34 cellular contexts compared by ENCODE assay signal in genomic region chr20:59037386-59037785, GRCh38. TPM values are rescaled to one million over a fixed set of nuclear protein-coding genes. Genes with fewer than 3 reads are reported as not detected.
A peak's percentile ranks its signal among the peaks of the same experiment; 100 is the strongest.
DNase-seq lines count a peak whose midpoint lies in the region; ATAC-seq, FAIRE-seq and TF ChIP-seq lines count a peak whose summit lies in the region.
"Had no signal": no experiment of that assay in that cellular context is flagged by ENCODE, and none has a peak within 500 bp of the region (broad histone marks: within the 10 kb centered on the region; RNA-seq: fewer than 3 reads in every experiment).

No MANE protein-coding gene starts in this region.

- no peak for TF ChIP-seq POLR2A in GM12878 (IDR thresholded peaks at IDR 0.05; ENCODE audit: low read depth, low read length)

- H3K4me3 ChIP-seq in GM12878 = no peak overlapping the region
- no peak overlapping the region for H3K4me3 ChIP-seq in SJCRH30
- H3K4me3 ChIP-seq: dorsolateral prefrontal cortex, heart right ventricle, right atrium auricular region, smooth muscle cell, upper lobe of right lung had no signal

- peaks cover 63% of the 10 kb centered on the region for H3K79me2 ChIP-seq in GM12878 (ENCODE audit: control insufficient read depth, insufficient read depth, low read length)

- SMC1A ChIA-PET in GM12878 (lab: Charles Lee; ENCODE audit: uncharacterized antibody, unreplicated experiment) = no interaction called here

- intact Hi-C loops in activated CD4-positive, alpha-beta T cell treated with anti-CD3 and anti-CD28 coated beads for 36 hours (cut with DNase I, micrococcal nuclease) = no loop called here
- intact Hi-C loops in CD4-positive, alpha-beta T cell (cut with DNase I, micrococcal nuclease) = no loop called here
- intact Hi-C loops in GM12878 (cut with micrococcal nuclease; ENCODE audit: unreplicated experiment) = loop anchor here (10.0 kb wide), 2 partner anchors 53 to 383 kb away; partner anchors contain the start of genes NELFCD and STX16

- 96% methylated on average over 12 of the region's 12 CpGs for WGBS in GM12878 (ENCODE audit: insufficient coverage, insufficient replicate concordance, low lambda C conversion rate, missing lambda C conversion rate)

- no peaks in the 10 kb centered on the region for H3K9me3 ChIP-seq in CD4-positive, alpha-beta T cell (ENCODE audit: control insufficient read depth, low read length)
- H3K9me3 ChIP-seq in GM12878 (replicated peaks; ENCODE audit: control insufficient read depth, insufficient read depth, low read length) = no peaks in the 10 kb centered on the region
- H3K9me3 ChIP-seq in SJCRH30 (replicated peaks) = no peaks in the 10 kb centered on the region
- H3K9me3 ChIP-seq: Caco-2, heart right ventricle, neutrophil, right atrium auricular region, upper lobe of right lung had no signal

- H2AFZ ChIP-seq in GM12878 (ENCODE audit: control insufficient read depth, low read depth, low read length) = no peak overlapping the region

- no peak for TF ChIP-seq RAD21 in GM12878 (IDR thresholded peaks at IDR 0.05; ENCODE audit: insufficient read depth, low read depth, low read length)

- peak overlapping the region; percentile 84 for H3K27ac Mint-ChIP-seq in activated CD4-positive, alpha-beta T cell treated with anti-CD3 and anti-CD28 coated beads for 36 hours
- peak overlapping the region; percentile 37 for H3K27ac Mint-ChIP-seq in CD4-positive, alpha-beta T cell

- no peaks in the 10 kb centered on the region for H3K27me3 Mint-ChIP-seq in activated CD4-positive, alpha-beta T cell treated with anti-CD3 and anti-CD28 coated beads for 36 hours
- H3K27me3 Mint-ChIP-seq in CD4-positive, alpha-beta T cell = no peaks in the 10 kb centered on the region

- H3K36me3 ChIP-seq in GM12878 (ENCODE audit: control insufficient read depth in 2 of 2, insufficient read depth in 2 of 2, low read length in 1 of 2) (peaks cover 9 to 28% of the 10 kb centered on the region in 2 experiments), SJCRH30 (peaks cover 71% of the 10 kb centered on the region)

- DNase-seq in activated CD4-positive, alpha-beta T cell treated with anti-CD3 and anti-CD28 coated beads for 36 hours = no peak
- no peak for DNase-seq in activated CD4-positive, alpha-beta T cell treated with anti-CD3 and anti-CD28 coated beads, Interleukin-2, amount 50 U/mL, for 4 hours
- no peak for DNase-seq in CD4-positive, alpha-beta T cell
- DNase-seq in GM12878 (ENCODE audit: low read depth, low spot score) = no peak
- no peak for DNase-seq in cerebellar cortex (ENCODE audit: low spot score)
- no peak for DNase-seq in SJCRH30
- DNase-seq: 8988T; activated T-cell treated with anti-CD3 and anti-CD28 coated beads, Interleukin-2, amount 50 U/mL, for 1 hour; amygdala; brain microvascular endothelial cell; C1 segment of cervical spinal cord; Caco-2; DMS53; dorsolateral prefrontal cortex; foreskin melanocyte; heart right ventricle; KBM-7; left ventricle myocardium superior; NCI-H1105; NCI-H187 treated with DMSO at 0.1 percent for 48 hours; NCI-H510A treated with DMSO at 0.1 percent for 48 hours; posterior cingulate gyrus; stimulated activated naive CD8-positive, alpha-beta T cell treated with anti-CD3 and anti-CD28 coated beads, Interleukin-15, Interleukin-2, amounts not matched to agents 100 U/mL and 50 U/mL, for 24 hours; SW 1271; upper lobe of right lung had no signal

- TF ChIP-seq CTCF in CD4-positive, alpha-beta T cell (IDR thresholded peaks at IDR 0.05) = no peak
- TF ChIP-seq CTCF in GM12878 (IDR thresholded peaks at IDR 0.05 in 2 of 3, conservative IDR thresholded peaks at IDR 0.05 in 1 of 3; ENCODE audit: control insufficient read depth in 2 of 3, extremely low read depth in 1 of 3, insufficient read depth in 1 of 3, low read depth in 3 of 3, low read length in 3 of 3) = no peak

- POLR2A ChIA-PET in activated CD4-positive, alpha-beta T cell treated with anti-CD3 and anti-CD28 coated beads for 36 hours (lab: Charles Lee) = no interaction called here
- POLR2A ChIA-PET in CD4-positive, alpha-beta T cell (lab: Charles Lee) = interaction anchor here (0.6 kb wide), 1 partner anchor 145 kb away, joined by 3 read pairs; no protein-coding TSS in a partner anchor
- POLR2A ChIA-PET in GM12878 (lab: Charles Lee) = interaction anchor here (0.6 to 1.2 kb wide), 2 partner anchors 32 to 54 kb away, joined by 4 read pairs; no protein-coding TSS in a partner anchor

- no peak overlapping the region for H3K4me3 Mint-ChIP-seq in activated CD4-positive, alpha-beta T cell treated with anti-CD3 and anti-CD28 coated beads for 36 hours
- H3K4me3 Mint-ChIP-seq in CD4-positive, alpha-beta T cell = no peak overlapping the region

- H3K9me3 Mint-ChIP-seq in activated CD4-positive, alpha-beta T cell treated with anti-CD3 and anti-CD28 coated beads for 36 hours (ENCODE audit: low read depth) = no peaks in the 10 kb centered on the region
- no peaks in the 10 kb centered on the region for H3K9me3 Mint-ChIP-seq in CD4-positive, alpha-beta T cell

- in situ Hi-C loops in GM12878 (cut with MboI) = no loop called here

- H3K4me1 ChIP-seq in GM12878 (ENCODE audit: control insufficient read depth, insufficient read depth, low read length) = no peaks in the 10 kb centered on the region; the same call in 1 of the 2 replicates
- H3K4me1 ChIP-seq in SJCRH30 = peaks cover 26% of the 10 kb centered on the region

- no peaks in the 10 kb centered on the region; the same call in 1 of the 2 replicates for H4K20me1 ChIP-seq in GM12878 (ENCODE audit: control insufficient read depth, insufficient read depth)

- no peak overlapping the region for H3K9ac ChIP-seq in GM12878 (ENCODE audit: control insufficient read depth, insufficient read depth, low read length)

- no peak overlapping the region for H3K27ac ChIP-seq in CD4-positive, alpha-beta T cell (ENCODE audit: low read depth, low read length)
- H3K27ac ChIP-seq in GM12878 (ENCODE audit: control insufficient read depth, insufficient read depth) (no peak overlapping the region), SJCRH30 (no peak overlapping the region)
- H3K27ac ChIP-seq: brain microvascular endothelial cell, heart right ventricle, neutrophil, right atrium auricular region, upper lobe of right lung had no signal

- H3K27me3 ChIP-seq in CD4-positive, alpha-beta T cell (ENCODE audit: control insufficient read depth, insufficient read depth, low read length) = no peaks in the 10 kb centered on the region
- no peaks in the 10 kb centered on the region for H3K27me3 ChIP-seq in GM12878 (replicated peaks in 1 of 2; ENCODE audit: control insufficient read depth in 2 of 2, insufficient read depth in 2 of 2, low read length in 1 of 2)
- no peaks in the 10 kb centered on the region for H3K27me3 ChIP-seq in SJCRH30
- H3K27me3 ChIP-seq: brain microvascular endothelial cell, dorsolateral prefrontal cortex, heart right ventricle, neutrophil, right atrium auricular region, upper lobe of right lung had no signal

- no TSS peak for BruUV-seq in GM12878 (replicated peaks; lab: Mats Ljungman, UMichigan)

- peak overlapping the region; percentile 35; the same call in 1 of the 2 replicates for H3K4me2 ChIP-seq in GM12878 (ENCODE audit: control insufficient read depth, insufficient read depth)
- H3K4me2 ChIP-seq: smooth muscle cell had no signal

- H3K4me1 Mint-ChIP-seq in activated CD4-positive, alpha-beta T cell treated with anti-CD3 and anti-CD28 coated beads for 36 hours = peaks cover 69% of the 10 kb centered on the region
- peaks cover 50% of the 10 kb centered on the region for H3K4me1 Mint-ChIP-seq in CD4-positive, alpha-beta T cell (ENCODE audit: low read depth)

- ATAC-seq in activated CD4-positive, alpha-beta T cell treated with anti-CD3 and anti-CD28 coated beads for 36 hours = no peak
- ATAC-seq in CD4-positive, alpha-beta T cell (ENCODE audit: poor library complexity) = no peak
- no peak for ATAC-seq in GM12878
- ATAC-seq: heart right ventricle; left ventricle myocardium superior; stimulated activated naive CD8-positive, alpha-beta T cell treated with anti-CD3 and anti-CD28 coated beads, Interleukin-15, Interleukin-2, amounts not matched to agents 100 U/mL and 50 U/mL, for 24 hours; upper lobe of right lung had no signal

- CTCF ChIA-PET in activated CD4-positive, alpha-beta T cell treated with anti-CD3 and anti-CD28 coated beads for 36 hours (lab: Charles Lee) = interaction anchor here (0.9 kb wide), 1 partner anchor 9 kb away, joined by 3 read pairs; no protein-coding TSS in a partner anchor
- CTCF ChIA-PET in CD4-positive, alpha-beta T cell (lab: Charles Lee) = no interaction called here
- CTCF ChIA-PET in GM12878 (lab: Yijun Ruan, JAX) = no interaction called here

- no peak for FAIRE-seq in GM12878 (lab: Jason Lieb, UNC)
- FAIRE-seq: GM12892, keratinocyte had no signal

- RAD21 ChIA-PET in GM12878 (lab: Charles Lee; ENCODE audit: unreplicated experiment) = no interaction called here

- no peak for TF ChIP-seq EP300 in GM12878 (IDR thresholded peaks at IDR 0.05; ENCODE audit: borderline replicate concordance in 1 of 2, control insufficient read depth in 1 of 2, low read depth in 2 of 2, low read length in 2 of 2)

- peaks cover 59% of the 10 kb centered on the region for H3K36me3 Mint-ChIP-seq in activated CD4-positive, alpha-beta T cell treated with anti-CD3 and anti-CD28 coated beads for 36 hours (ENCODE audit: low read depth)
- peaks cover 71% of the 10 kb centered on the region for H3K36me3 Mint-ChIP-seq in CD4-positive, alpha-beta T cell (ENCODE audit: low read depth)

RNA-seq across cellular contexts. Expression of gene PRELID3B, which starts 5.2 kb away (rescaled TPM):
- 100 to 1,000 TPM; 148 to 196 TPM for total RNA-seq in activated CD4-positive, alpha-beta T cell treated with anti-CD3 and anti-CD28 coated beads for 36 hours
- total RNA-seq in CD4-positive, alpha-beta T cell = 10 to 100 TPM; 55.8 to 59.1 TPM
- 36.3 and 39.0 TPM in 2 replicates for total RNA-seq in GM12878 (2013; cell fraction: nucleolus; rRNA removed)
- total RNA-seq in GM12878 (2014; rRNA removed) = 123 and 138 TPM in 2 replicates
- 119 and 125 TPM in 2 replicates for total RNA-seq in GM12878 (2014; rRNA removed; fragmentation: Illumina TruSeq; extraction: Trizol)
- total RNA-seq in GM12878 (2021) = 86.1 and 96.0 TPM in 2 replicates
- polyA plus RNA-seq in GM12878 (2011; ENCODE audit: low read depth) = 39.7 TPM
- polyA plus RNA-seq in GM12878 (2011; rRNA removed) = 114 and 159 TPM in 2 replicates
- 40.6 and 42.3 TPM in 2 replicates for polyA plus RNA-seq in GM12878 (2011; cell fraction: cytosol; rRNA removed)
- 45.3 and 58.8 TPM in 2 replicates for polyA plus RNA-seq in GM12878 (2011; cell fraction: nucleus; rRNA removed)
- polyA plus RNA-seq in GM12878 (2012) = 61.1 and 67.2 TPM in 2 replicates
- polyA plus RNA-seq in GM12878 (2014; fragmentation: Illumina TruSeq; extraction: Trizol) = 98.8 and 123 TPM in 2 replicates
- 100 to 1,000 TPM; 130 to 151 TPM for polyA plus RNA-seq in GM12878 (2014; fragmentation: Nextera tagmentation; extraction: Ambion mirVana)
- 72.5 and 73.9 TPM in 2 replicates for polyA plus RNA-seq in GM12878 (2014; rRNA removed)
- 100 to 1,000 TPM; 141 to 146 TPM for polyA plus RNA-seq in GM12878 (2016; fragmentation: Nextera tagmentation; extraction: Ambion mirVana)
- polyA minus RNA-seq in GM12878 (2011; rRNA and poly(A)+ RNA removed) = 88.3 and 110 TPM in 2 replicates
- 68.4 and 76.6 TPM in 2 replicates for polyA minus RNA-seq in GM12878 (2011; cell fraction: cytosol; rRNA and poly(A)+ RNA removed)
- 32.2 and 42.4 TPM in 2 replicates for polyA minus RNA-seq in GM12878 (2011; cell fraction: nucleus; rRNA and poly(A)+ RNA removed)
- total RNA-seq in SJCRH30 (2014; rRNA removed; shearing (Covaris generic)) = 298 and 331 TPM in 2 replicates

RNA-seq across cellular contexts. Expression of gene ATP5F1E, which starts 5.3 kb away (rescaled TPM):
- total RNA-seq in activated CD4-positive, alpha-beta T cell treated with anti-CD3 and anti-CD28 coated beads for 36 hours = 10 to 100 TPM; 63.5 to 76.1 TPM
- total RNA-seq in CD4-positive, alpha-beta T cell = 10 to 100 TPM; 51.1 to 53.1 TPM
- total RNA-seq in GM12878 (2013; cell fraction: nucleolus; rRNA removed) = 45.3 and 50.2 TPM in 2 replicates
- 49.0 and 61.6 TPM in 2 replicates for total RNA-seq in GM12878 (2014; rRNA removed)
- 96.3 and 96.9 TPM in 2 replicates for total RNA-seq in GM12878 (2014; rRNA removed; fragmentation: Illumina TruSeq; extraction: Trizol)
- 96.4 and 107 TPM in 2 replicates for total RNA-seq in GM12878 (2021)
- polyA plus RNA-seq in GM12878 (2011; ENCODE audit: low read depth) = 5.8 TPM
- polyA plus RNA-seq in GM12878 (2011; rRNA removed) = 137 and 138 TPM in 2 replicates
- 34.9 and 35.0 TPM in 2 replicates for polyA plus RNA-seq in GM12878 (2011; cell fraction: cytosol; rRNA removed)
- 24.3 and 27.8 TPM in 2 replicates for polyA plus RNA-seq in GM12878 (2011; cell fraction: nucleus; rRNA removed)
- 86.3 and 113 TPM in 2 replicates for polyA plus RNA-seq in GM12878 (2012)
- polyA plus RNA-seq in GM12878 (2014; fragmentation: Illumina TruSeq; extraction: Trizol) = 35.2 and 53.1 TPM in 2 replicates
- polyA plus RNA-seq in GM12878 (2014; fragmentation: Nextera tagmentation; extraction: Ambion mirVana) = 100 to 1,000 TPM; 169 to 219 TPM
- 79.8 and 89.2 TPM in 2 replicates for polyA plus RNA-seq in GM12878 (2014; rRNA removed)
- polyA plus RNA-seq in GM12878 (2016; fragmentation: Nextera tagmentation; extraction: Ambion mirVana) = 100 to 1,000 TPM; 391 to 407 TPM
- 12.8 and 20.0 TPM in 2 replicates for polyA minus RNA-seq in GM12878 (2011; rRNA and poly(A)+ RNA removed)
- 15.2 and 16.2 TPM in 2 replicates for polyA minus RNA-seq in GM12878 (2011; cell fraction: cytosol; rRNA and poly(A)+ RNA removed)
- polyA minus RNA-seq in GM12878 (2011; cell fraction: nucleus; rRNA and poly(A)+ RNA removed) = 38.1 and 48.9 TPM in 2 replicates
- total RNA-seq in SJCRH30 (2014; rRNA removed; shearing (Covaris generic)) = 124 and 133 TPM in 2 replicates

RNA-seq across cellular contexts. Expression of gene TUBB1, which starts 18.2 kb away (rescaled TPM):
- not detected for total RNA-seq in activated CD4-positive, alpha-beta T cell treated with anti-CD3 and anti-CD28 coated beads for 36 hours
- under 1 TPM; 0.11 to 0.17 TPM for total RNA-seq in CD4-positive, alpha-beta T cell
- total RNA-seq in GM12878 (2013; cell fraction: nucleolus; rRNA removed) = not detected in 2 replicates
- total RNA-seq in GM12878 (2014; rRNA removed) (0.06 and 0.11 TPM in 2 replicates), GM12878 (2014; rRNA removed; fragmentation: Illumina TruSeq; extraction: Trizol) (0.04 TPM in 1 of 2 replicates, not detected in the other), GM12878 (2021) (not detected in 2 replicates)
- polyA plus RNA-seq in GM12878 (2011; ENCODE audit: low read depth) = 0.24 TPM
- polyA plus RNA-seq in GM12878 (2011; rRNA removed) (0.03 and 0.07 TPM in 2 replicates), GM12878 (2014; fragmentation: Illumina TruSeq; extraction: Trizol) (0.04 TPM in 1 of 2 replicates, not detected in the other), GM12878 (2014; fragmentation: Nextera tagmentation; extraction: Ambion mirVana) (under 1 TPM in 1 of 2 experiments, not detected in 1; 0.02 TPM), GM12878 (2014; rRNA removed) (0.05 TPM in 1 of 2 replicates, not detected in the other), GM12878 (2016; fragmentation: Nextera tagmentation; extraction: Ambion mirVana) (under 1 TPM; 0.13 to 0.20 TPM)
- polyA plus RNA-seq in GM12878 (2011; cell fraction: cytosol; rRNA removed) = 0.03 TPM in 1 of 2 replicates, not detected in the other
- 0.07 and 0.10 TPM in 2 replicates for polyA plus RNA-seq in GM12878 (2011; cell fraction: nucleus; rRNA removed)
- 0.21 and 0.34 TPM in 2 replicates for polyA plus RNA-seq in GM12878 (2012)
- polyA minus RNA-seq in GM12878 (2011; rRNA and poly(A)+ RNA removed) = not detected in 2 replicates
- not detected in 2 replicates for polyA minus RNA-seq in GM12878 (2011; cell fraction: cytosol; rRNA and poly(A)+ RNA removed)
- 0.12 TPM in 1 of 2 replicates, not detected in the other for polyA minus RNA-seq in GM12878 (2011; cell fraction: nucleus; rRNA and poly(A)+ RNA removed)
- 0.03 TPM in 1 of 2 replicates, not detected in the other for total RNA-seq in SJCRH30 (2014; rRNA removed; shearing (Covaris generic))
- total RNA-seq: H4, HT1080, MCF 10A, myocyte had no signal
- polyA plus RNA-seq: smooth muscle cell had no signal

RNA-seq across cellular contexts. Expression of gene CTSZ, which starts 30.3 kb away (rescaled TPM):
- total RNA-seq in activated CD4-positive, alpha-beta T cell treated with anti-CD3 and anti-CD28 coated beads for 36 hours = 10 to 100 TPM; 26.6 to 29.4 TPM
- total RNA-seq in CD4-positive, alpha-beta T cell = 10 to 100 TPM; 14.7 to 17.7 TPM
- 99.1 and 102 TPM in 2 replicates for total RNA-seq in GM12878 (2013; cell fraction: nucleolus; rRNA removed)
- total RNA-seq in GM12878 (2014; rRNA removed) (110 and 139 TPM in 2 replicates), GM12878 (2014; rRNA removed; fragmentation: Illumina TruSeq; extraction: Trizol) (177 and 192 TPM in 2 replicates), GM12878 (2021) (225 and 233 TPM in 2 replicates)
- polyA plus RNA-seq in GM12878 (2011; ENCODE audit: low read depth) = 150 TPM
- polyA plus RNA-seq in GM12878 (2011; rRNA removed) (92.8 and 169 TPM in 2 replicates), GM12878 (2014; fragmentation: Illumina TruSeq; extraction: Trizol) (301 and 321 TPM in 2 replicates), GM12878 (2014; fragmentation: Nextera tagmentation; extraction: Ambion mirVana) (10 to 100 TPM in 1 of 2 experiments, 1 to 10 TPM in 1; 6.0 to 14.0 TPM), GM12878 (2014; rRNA removed) (215 and 256 TPM in 2 replicates), GM12878 (2016; fragmentation: Nextera tagmentation; extraction: Ambion mirVana) (10 to 100 TPM in 1 of 2 experiments, 1 to 10 TPM in 1; 8.0 to 11.8 TPM)
- polyA plus RNA-seq in GM12878 (2011; cell fraction: cytosol; rRNA removed) = 156 and 185 TPM in 2 replicates
- 103 and 127 TPM in 2 replicates for polyA plus RNA-seq in GM12878 (2011; cell fraction: nucleus; rRNA removed)
- polyA plus RNA-seq in GM12878 (2012) = 163 and 223 TPM in 2 replicates
- polyA minus RNA-seq in GM12878 (2011; rRNA and poly(A)+ RNA removed) = 135 TPM in 2 replicates
- 45.5 and 58.7 TPM in 2 replicates for polyA minus RNA-seq in GM12878 (2011; cell fraction: cytosol; rRNA and poly(A)+ RNA removed)
- 34.0 and 64.2 TPM in 2 replicates for polyA minus RNA-seq in GM12878 (2011; cell fraction: nucleus; rRNA and poly(A)+ RNA removed)
- total RNA-seq in SJCRH30 (2014; rRNA removed; shearing (Covaris generic)) = not detected in 2 replicates

RNA-seq across cellular contexts. Expression of gene NELFCD, which starts 56.3 kb away (rescaled TPM):
- total RNA-seq in activated CD4-positive, alpha-beta T cell treated with anti-CD3 and anti-CD28 coated beads for 36 hours = 100 to 1,000 TPM; 111 to 121 TPM
- 10 to 100 TPM; 95.7 to 97.0 TPM for total RNA-seq in CD4-positive, alpha-beta T cell
- total RNA-seq in GM12878 (2013; cell fraction: nucleolus; rRNA removed) = 125 and 129 TPM in 2 replicates
- 68.7 and 74.9 TPM in 2 replicates for total RNA-seq in GM12878 (2014; rRNA removed)
- 46.3 and 54.3 TPM in 2 replicates for total RNA-seq in GM12878 (2014; rRNA removed; fragmentation: Illumina TruSeq; extraction: Trizol)
- 68.9 and 82.1 TPM in 2 replicates for total RNA-seq in GM12878 (2021)
- 51.2 TPM for polyA plus RNA-seq in GM12878 (2011; ENCODE audit: low read depth)
- 76.5 and 86.8 TPM in 2 replicates for polyA plus RNA-seq in GM12878 (2011; rRNA removed)
- 82.9 and 107 TPM in 2 replicates for polyA plus RNA-seq in GM12878 (2011; cell fraction: cytosol; rRNA removed)
- polyA plus RNA-seq in GM12878 (2011; cell fraction: nucleus; rRNA removed) = 243 and 253 TPM in 2 replicates
- 61.0 and 61.7 TPM in 2 replicates for polyA plus RNA-seq in GM12878 (2012)
- polyA plus RNA-seq in GM12878 (2014; fragmentation: Illumina TruSeq; extraction: Trizol) = 83.4 and 89.7 TPM in 2 replicates
- polyA plus RNA-seq in GM12878 (2014; fragmentation: Nextera tagmentation; extraction: Ambion mirVana) = 10 to 100 TPM in 1 of 2 experiments, 1 to 10 TPM in 1; 8.9 to 16.7 TPM
- polyA plus RNA-seq in GM12878 (2014; rRNA removed) = 79.8 and 83.6 TPM in 2 replicates
- 100 to 1,000 TPM; 107 to 109 TPM for polyA plus RNA-seq in GM12878 (2016; fragmentation: Nextera tagmentation; extraction: Ambion mirVana)
- polyA minus RNA-seq in GM12878 (2011; rRNA and poly(A)+ RNA removed) = 75.0 and 95.0 TPM in 2 replicates
- 24.3 and 31.0 TPM in 2 replicates for polyA minus RNA-seq in GM12878 (2011; cell fraction: cytosol; rRNA and poly(A)+ RNA removed)
- polyA minus RNA-seq in GM12878 (2011; cell fraction: nucleus; rRNA and poly(A)+ RNA removed) = 48.0 and 73.1 TPM in 2 replicates
- 239 and 255 TPM in 2 replicates for total RNA-seq in SJCRH30 (2014; rRNA removed; shearing (Covaris generic))
